24 cellular contexts compared by ENCODE assay signal in genomic region chr17:73200476-73200875, GRCh38. TPM values are rescaled to one million over a fixed set of nuclear protein-coding genes. Genes with fewer than 3 reads are reported as not detected.
DNase-seq lines count a peak whose midpoint lies in the region; ATAC-seq and TF ChIP-seq lines count a peak whose summit lies in the region.
"Had no signal": no experiment of that assay in that cellular context is flagged by ENCODE, and none has a peak within 500 bp of the region (broad histone marks: within the 10 kb centered on the region; RNA-seq: fewer than 3 reads in every experiment).

No MANE protein-coding gene starts in this region.

- intact Hi-C loops in right lobe of liver (cut with DNase I) = no loop called here
- intact Hi-C loops in spleen (cut with DNase I; ENCODE audit: low total_unique reads) = no loop called here
- intact Hi-C loops in ascending aorta (cut with DNase I) = no loop called here

- H3K4me3 Mint-ChIP-seq in activated naive CD8-positive, alpha-beta T cell = no peak overlapping the region
- no peak overlapping the region for H3K4me3 Mint-ChIP-seq in activated naive CD8-positive, alpha-beta T cell treated with anti-CD3 and anti-CD28 coated beads for 36 hours
- H3K4me3 Mint-ChIP-seq: CD14-positive monocyte; CD4-positive, alpha-beta T cell; CD8-positive, alpha-beta memory T cell had no signal

- H3K4me3 ChIP-seq in right lobe of liver (no peak overlapping the region), spleen (no peak overlapping the region), ascending aorta (no peak overlapping the region)
- H3K4me3 ChIP-seq: A549; BLaER1 treated with 17β-estradiol and CSF1 and Interleukin-3, amounts not matched to agents 10 nM and 100 nM; GM12878; GM23248 had no signal

- 82% methylated on average over 7 of the region's 10 CpGs for WGBS in right lobe of liver (ENCODE audit: insufficient coverage, low coverage, low lambda C conversion rate, missing lambda C conversion rate)
- WGBS in spleen, 5 donors = 86 to 94% (median 93%) methylated on average over 10 of the region's 10 CpGs

- DNase-seq in activated naive CD8-positive, alpha-beta T cell treated with anti-CD3 and anti-CD28 coated beads for 36 hours = no peak
- DNase-seq in left lobe of liver (ENCODE audit: low spot score) = peak; percentile 15
- no peak for DNase-seq in right lobe of liver
- no peak for DNase-seq in spleen
- DNase-seq in ascending aorta (ENCODE audit: low spot score in 2 of 2) = no peak
- DNase-seq: 8988T; ACHN; AML-193; BE2C; CD4-positive, alpha-beta T cell; CD8-positive, alpha-beta memory T cell; DMS 273 treated with DMSO at 0.1 percent for 48 hours; DMS79; EL; GDM1; GM23248; H7; HCEC 1CT had no signal

- no peaks in the 10 kb centered on the region for H3K9me3 Mint-ChIP-seq in activated naive CD8-positive, alpha-beta T cell (ENCODE audit: low read depth)
- H3K9me3 Mint-ChIP-seq in activated naive CD8-positive, alpha-beta T cell treated with anti-CD3 and anti-CD28 coated beads for 36 hours = no peaks in the 10 kb centered on the region
- H3K9me3 Mint-ChIP-seq: CD14-positive monocyte; CD4-positive, alpha-beta T cell; CD8-positive, alpha-beta memory T cell had no signal

- H3K4me1 ChIP-seq in right lobe of liver (peaks cover 0 to 39% (median 15%) of the 10 kb centered on the region in 4 donors), spleen (peaks cover 11 to 52% (median 41%) of the 10 kb centered on the region in 6 donors), ascending aorta (no peaks in the 10 kb centered on the region)
- H3K4me1 ChIP-seq: A549; BLaER1 treated with 17β-estradiol and CSF1 and Interleukin-3, amounts not matched to agents 10 nM and 100 nM had no signal

- H3K9me3 ChIP-seq in right lobe of liver (no peaks in the 10 kb centered on the region), spleen (no peaks in the 10 kb centered on the region), ascending aorta (no peaks in the 10 kb centered on the region)
- H3K9me3 ChIP-seq: A549; BE2C; BLaER1 treated with 17β-estradiol and CSF1 and Interleukin-3, amounts not matched to agents 10 nM and 100 nM had no signal

- TF ChIP-seq CTCF in right lobe of liver (IDR thresholded peaks at IDR 0.05) = no peak
- no peak for TF ChIP-seq CTCF in spleen (IDR thresholded peaks at IDR 0.05 in 8 of 11, conservative IDR thresholded peaks at IDR 0.05 in 3 of 11)
- no peak for TF ChIP-seq CTCF in ascending aorta (IDR thresholded peaks at IDR 0.05)

- peaks cover 12 to 60% (median 31%) of the 10 kb centered on the region in 4 donors for H3K36me3 ChIP-seq in right lobe of liver
- peaks cover 0 to 95% (median 83%) of the 10 kb centered on the region in 6 donors for H3K36me3 ChIP-seq in spleen
- peaks cover 83 to 92% of the 10 kb centered on the region in 2 donors for H3K36me3 ChIP-seq in ascending aorta

- TF ChIP-seq POLR2A in right lobe of liver (IDR thresholded peaks at IDR 0.05) = no peak
- no peak for TF ChIP-seq POLR2A in spleen (IDR thresholded peaks at IDR 0.05)

- H3K4me1 Mint-ChIP-seq in activated naive CD8-positive, alpha-beta T cell (ENCODE audit: low read depth) = peaks cover 35% of the 10 kb centered on the region
- peaks cover 24% of the 10 kb centered on the region for H3K4me1 Mint-ChIP-seq in activated naive CD8-positive, alpha-beta T cell treated with anti-CD3 and anti-CD28 coated beads for 36 hours

- ATAC-seq in left lobe of liver (no peak), right lobe of liver (no peak), HG03196 (IDR thresholded peaks at IDR 0.05; ENCODE audit: unreplicated experiment) (no peak)
- ATAC-seq: A549, GM12878 had no signal

- H3K27me3 Mint-ChIP-seq in activated naive CD8-positive, alpha-beta T cell = no peaks in the 10 kb centered on the region
- no peaks in the 10 kb centered on the region for H3K27me3 Mint-ChIP-seq in activated naive CD8-positive, alpha-beta T cell treated with anti-CD3 and anti-CD28 coated beads for 36 hours
- H3K27me3 Mint-ChIP-seq: CD4-positive, alpha-beta T cell; CD8-positive, alpha-beta memory T cell had no signal

- H3K27ac ChIP-seq in right lobe of liver = peak overlapping the region in 2 of 3 donors; percentile 16 to 59
- H3K27ac ChIP-seq in spleen = peak overlapping the region in 5 of 8 donors; percentile 19 to 68 (median 47)
- H3K27ac ChIP-seq in ascending aorta = no peak overlapping the region
- H3K27ac ChIP-seq: A549; BLaER1 treated with 17β-estradiol and CSF1 and Interleukin-3, amounts not matched to agents 10 nM and 100 nM; GM23248 had no signal

- peaks cover 13% of the 10 kb centered on the region for H3K36me3 Mint-ChIP-seq in activated naive CD8-positive, alpha-beta T cell
- H3K36me3 Mint-ChIP-seq in activated naive CD8-positive, alpha-beta T cell treated with anti-CD3 and anti-CD28 coated beads for 36 hours = peaks cover 51% of the 10 kb centered on the region

- peak overlapping the region; percentile 70 for H3K27ac Mint-ChIP-seq in activated naive CD8-positive, alpha-beta T cell
- H3K27ac Mint-ChIP-seq in activated naive CD8-positive, alpha-beta T cell treated with anti-CD3 and anti-CD28 coated beads for 36 hours = no peak overlapping the region
- H3K27ac Mint-ChIP-seq: CD4-positive, alpha-beta T cell had no signal

- no peaks in the 10 kb centered on the region for H3K27me3 ChIP-seq in right lobe of liver
- H3K27me3 ChIP-seq in spleen (replicated peaks in 1 of 7) = no peaks in the 10 kb centered on the region
- H3K27me3 ChIP-seq in ascending aorta = no peaks in the 10 kb centered on the region
- H3K27me3 ChIP-seq: BE2C; BLaER1 treated with 17β-estradiol and CSF1 and Interleukin-3, amounts not matched to agents 10 nM and 100 nM had no signal

RNA-seq across cellular contexts. Expression of gene COG1, which starts 7.6 kb away (rescaled TPM):
- 10 to 100 TPM; 23.4 to 27.7 TPM for total RNA-seq in activated naive CD8-positive, alpha-beta T cell treated with anti-CD3 and anti-CD28 coated beads for 36 hours
- total RNA-seq in left lobe of liver (20.1 TPM), right lobe of liver (10 to 100 TPM; 10.5 to 24.7 (median 16.9) TPM), spleen (10 to 100 TPM; 31.9 to 48.8 (median 36.1) TPM), ascending aorta (35.9 TPM)
- 10 to 100 TPM in 2 of 3 donors, 1 to 10 TPM in 1; 8.9 to 10.5 (median 10.4) TPM for polyA plus RNA-seq in spleen

RNA-seq across cellular contexts. Expression of gene SSTR2, which starts 35.7 kb away (rescaled TPM):
- total RNA-seq in activated naive CD8-positive, alpha-beta T cell treated with anti-CD3 and anti-CD28 coated beads for 36 hours = under 1 TPM; 0.04 to 0.16 TPM
- total RNA-seq in left lobe of liver (0.70 TPM), right lobe of liver (1 to 10 TPM in 1 of 6 experiments, under 1 TPM in 5; 0.12 to 1.2 (median 0.51) TPM), spleen (10 to 100 TPM in 5 of 7 donors, 1 to 10 TPM in 2; 6.5 to 23.7 (median 16.2) TPM), ascending aorta (5.4 TPM)
- polyA plus RNA-seq in spleen = 1 to 10 TPM; 1.0 to 2.6 (median 2.3) TPM
- total RNA-seq: CD4-positive, alpha-beta T cell; GM23248 had no signal
- polyA plus RNA-seq: CD14-positive monocyte; CD8-positive, alpha-beta memory T cell had no signal

Comparison
In these comparisons a context has a peak if more than half of its experiments do, and no peak if none do; other contexts are left out.
1. H3K27ac ChIP-seq: peak in right lobe of liver (2 of 3) and spleen (5 of 8); none in ascending aorta (0 of 2).